Comparison of ENCODE assay signal across 1 cellular context in the genomic region with DNA sequence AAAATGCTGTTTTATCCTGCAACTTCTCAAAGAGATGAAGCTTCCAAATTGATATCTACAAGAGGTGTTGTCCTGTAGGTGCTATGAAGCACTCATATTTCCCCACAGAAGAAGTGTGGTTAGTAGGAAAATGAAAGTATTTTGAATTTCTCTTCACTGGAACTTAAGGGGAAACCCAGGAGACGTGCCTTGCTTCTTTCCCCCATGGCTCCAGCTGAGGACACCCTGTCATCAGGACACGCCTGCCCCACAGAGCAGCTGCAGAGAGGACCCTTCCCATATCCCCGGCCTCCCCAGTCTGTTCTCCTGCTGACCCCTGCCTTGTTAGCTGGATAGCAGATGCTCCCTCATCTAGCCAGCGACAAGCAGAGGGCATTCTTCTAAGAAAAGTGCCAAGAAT.
TF ChIP-seq lines count a peak whose summit lies in the region.

No MANE protein-coding gene starts in this region.

TF ChIP-seq in GM23338, 12 proteins besides CTCF, POLR2A, EP300 and RAD21 (continued from another document):
- TF ChIP-seq, protein P1, sequence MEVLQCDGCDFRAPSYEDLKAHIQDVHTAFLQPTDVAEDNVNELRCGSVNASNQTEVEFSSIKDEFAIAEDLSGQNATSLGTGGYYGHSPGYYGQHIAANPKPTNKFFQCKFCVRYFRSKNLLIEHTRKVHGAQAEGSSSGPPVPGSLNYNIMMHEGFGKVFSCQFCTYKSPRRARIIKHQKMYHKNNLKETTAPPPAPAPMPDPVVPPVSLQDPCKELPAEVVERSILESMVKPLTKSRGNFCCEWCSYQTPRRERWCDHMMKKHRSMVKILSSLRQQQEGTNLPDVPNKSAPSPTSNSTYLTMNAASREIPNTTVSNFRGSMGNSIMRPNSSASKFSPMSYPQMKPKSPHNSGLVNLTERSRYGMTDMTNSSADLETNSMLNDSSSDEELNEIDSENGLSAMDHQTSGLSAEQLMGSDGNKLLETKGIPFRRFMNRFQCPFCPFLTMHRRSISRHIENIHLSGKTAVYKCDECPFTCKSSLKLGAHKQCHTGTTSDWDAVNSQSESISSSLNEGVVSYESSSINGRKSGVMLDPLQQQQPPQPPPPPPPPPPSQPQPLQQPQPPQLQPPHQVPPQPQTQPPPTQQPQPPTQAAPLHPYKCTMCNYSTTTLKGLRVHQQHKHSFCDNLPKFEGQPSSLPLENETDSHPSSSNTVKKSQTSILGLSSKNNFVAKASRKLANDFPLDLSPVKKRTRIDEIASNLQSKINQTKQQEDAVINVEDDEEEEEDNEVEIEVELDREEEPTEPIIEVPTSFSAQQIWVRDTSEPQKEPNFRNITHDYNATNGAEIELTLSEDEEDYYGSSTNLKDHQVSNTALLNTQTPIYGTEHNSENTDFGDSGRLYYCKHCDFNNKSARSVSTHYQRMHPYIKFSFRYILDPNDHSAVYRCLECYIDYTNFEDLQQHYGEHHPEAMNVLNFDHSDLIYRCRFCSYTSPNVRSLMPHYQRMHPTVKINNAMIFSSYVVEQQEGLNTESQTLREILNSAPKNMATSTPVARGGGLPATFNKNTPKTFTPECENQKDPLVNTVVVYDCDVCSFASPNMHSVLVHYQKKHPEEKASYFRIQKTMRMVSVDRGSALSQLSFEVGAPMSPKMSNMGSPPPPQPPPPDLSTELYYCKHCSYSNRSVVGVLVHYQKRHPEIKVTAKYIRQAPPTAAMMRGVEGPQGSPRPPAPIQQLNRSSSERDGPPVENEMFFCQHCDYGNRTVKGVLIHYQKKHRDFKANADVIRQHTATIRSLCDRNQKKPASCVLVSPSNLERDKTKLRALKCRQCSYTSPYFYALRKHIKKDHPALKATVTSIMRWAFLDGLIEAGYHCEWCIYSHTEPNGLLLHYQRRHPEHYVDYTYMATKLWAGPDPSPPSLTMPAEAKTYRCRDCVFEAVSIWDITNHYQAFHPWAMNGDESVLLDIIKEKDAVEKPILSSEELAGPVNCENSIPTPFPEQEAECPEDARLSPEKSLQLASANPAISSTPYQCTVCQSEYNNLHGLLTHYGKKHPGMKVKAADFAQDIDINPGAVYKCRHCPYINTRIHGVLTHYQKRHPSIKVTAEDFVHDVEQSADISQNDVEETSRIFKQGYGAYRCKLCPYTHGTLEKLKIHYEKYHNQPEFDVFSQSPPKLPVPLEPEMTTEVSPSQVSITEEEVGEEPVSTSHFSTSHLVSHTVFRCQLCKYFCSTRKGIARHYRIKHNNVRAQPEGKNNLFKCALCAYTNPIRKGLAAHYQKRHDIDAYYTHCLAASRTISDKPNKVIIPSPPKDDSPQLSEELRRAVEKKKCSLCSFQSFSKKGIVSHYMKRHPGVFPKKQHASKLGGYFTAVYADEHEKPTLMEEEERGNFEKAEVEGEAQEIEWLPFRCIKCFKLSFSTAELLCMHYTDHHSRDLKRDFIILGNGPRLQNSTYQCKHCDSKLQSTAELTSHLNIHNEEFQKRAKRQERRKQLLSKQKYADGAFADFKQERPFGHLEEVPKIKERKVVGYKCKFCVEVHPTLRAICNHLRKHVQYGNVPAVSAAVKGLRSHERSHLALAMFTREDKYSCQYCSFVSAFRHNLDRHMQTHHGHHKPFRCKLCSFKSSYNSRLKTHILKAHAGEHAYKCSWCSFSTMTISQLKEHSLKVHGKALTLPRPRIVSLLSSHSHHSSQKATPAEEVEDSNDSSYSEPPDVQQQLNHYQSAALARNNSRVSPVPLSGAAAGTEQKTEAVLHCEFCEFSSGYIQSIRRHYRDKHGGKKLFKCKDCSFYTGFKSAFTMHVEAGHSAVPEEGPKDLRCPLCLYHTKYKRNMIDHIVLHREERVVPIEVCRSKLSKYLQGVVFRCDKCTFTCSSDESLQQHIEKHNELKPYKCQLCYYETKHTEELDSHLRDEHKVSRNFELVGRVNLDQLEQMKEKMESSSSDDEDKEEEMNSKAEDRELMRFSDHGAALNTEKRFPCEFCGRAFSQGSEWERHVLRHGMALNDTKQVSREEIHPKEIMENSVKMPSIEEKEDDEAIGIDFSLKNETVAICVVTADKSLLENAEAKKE (CRISPR knock-in tag; IDR thresholded peaks at IDR 0.05): no peak
- TF ChIP-seq, protein P2, sequence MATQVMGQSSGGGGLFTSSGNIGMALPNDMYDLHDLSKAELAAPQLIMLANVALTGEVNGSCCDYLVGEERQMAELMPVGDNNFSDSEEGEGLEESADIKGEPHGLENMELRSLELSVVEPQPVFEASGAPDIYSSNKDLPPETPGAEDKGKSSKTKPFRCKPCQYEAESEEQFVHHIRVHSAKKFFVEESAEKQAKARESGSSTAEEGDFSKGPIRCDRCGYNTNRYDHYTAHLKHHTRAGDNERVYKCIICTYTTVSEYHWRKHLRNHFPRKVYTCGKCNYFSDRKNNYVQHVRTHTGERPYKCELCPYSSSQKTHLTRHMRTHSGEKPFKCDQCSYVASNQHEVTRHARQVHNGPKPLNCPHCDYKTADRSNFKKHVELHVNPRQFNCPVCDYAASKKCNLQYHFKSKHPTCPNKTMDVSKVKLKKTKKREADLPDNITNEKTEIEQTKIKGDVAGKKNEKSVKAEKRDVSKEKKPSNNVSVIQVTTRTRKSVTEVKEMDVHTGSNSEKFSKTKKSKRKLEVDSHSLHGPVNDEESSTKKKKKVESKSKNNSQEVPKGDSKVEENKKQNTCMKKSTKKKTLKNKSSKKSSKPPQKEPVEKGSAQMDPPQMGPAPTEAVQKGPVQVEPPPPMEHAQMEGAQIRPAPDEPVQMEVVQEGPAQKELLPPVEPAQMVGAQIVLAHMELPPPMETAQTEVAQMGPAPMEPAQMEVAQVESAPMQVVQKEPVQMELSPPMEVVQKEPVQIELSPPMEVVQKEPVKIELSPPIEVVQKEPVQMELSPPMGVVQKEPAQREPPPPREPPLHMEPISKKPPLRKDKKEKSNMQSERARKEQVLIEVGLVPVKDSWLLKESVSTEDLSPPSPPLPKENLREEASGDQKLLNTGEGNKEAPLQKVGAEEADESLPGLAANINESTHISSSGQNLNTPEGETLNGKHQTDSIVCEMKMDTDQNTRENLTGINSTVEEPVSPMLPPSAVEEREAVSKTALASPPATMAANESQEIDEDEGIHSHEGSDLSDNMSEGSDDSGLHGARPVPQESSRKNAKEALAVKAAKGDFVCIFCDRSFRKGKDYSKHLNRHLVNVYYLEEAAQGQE (IDR thresholded peaks at IDR 0.05; ENCODE audit: unreplicated experiment): no peak
- TF ChIP-seq CREB1 (CRISPR knock-in tag; IDR thresholded peaks at IDR 0.05; ENCODE audit: low read depth): no peak
TF ChIP-seq in GM23338: peak in this region for 0.
